Comparison of ENCODE assay signal across 19 cellular contexts in genomic region chr16:89174055-89174827, GRCh38. TPM values are rescaled to one million over a fixed set of nuclear protein-coding genes. Genes with fewer than 3 reads are reported as not detected.
DNase-seq lines count a peak whose midpoint lies in the region; ATAC-seq, FAIRE-seq and TF ChIP-seq lines count a peak whose summit lies in the region.
"Had no signal": no experiment of that assay in that cellular context is flagged by ENCODE, and none has a peak within 500 bp of the region (broad histone marks: within the 10 kb centered on the region; RNA-seq: fewer than 3 reads in every experiment).

No MANE protein-coding gene starts in this region.

- peak; percentile 51 for DNase-seq in DMS 273 (lab: John Stamatoyannopoulos, UW; ENCODE audit: unreplicated experiment)
- DNase-seq in DMS 273 treated with DMSO at 0.1 percent for 48 hours (lab: John Stamatoyannopoulos, UW) = no peak
- DNase-seq in K562 (ENCODE audit: extremely low read depth in 1 of 4, low spot score in 3 of 4) = peak in 1 of 4 experiments; percentile 26
- DNase-seq in neuronal stem cell (ENCODE audit: low spot score) = no peak
- DNase-seq in spleen = no peak
- DNase-seq: Caco-2; CD4-positive, alpha-beta T cell; DMS53; EL; H7; NCI-H1417; NCI-H187 treated with DMSO at 0.1 percent for 48 hours; NCI-H226 had no signal

- H2BK12ac ChIP-seq in neuronal stem cell (ENCODE audit: low read length) = peak overlapping the region; percentile 66

- H4K8ac ChIP-seq in neuronal stem cell (ENCODE audit: low read depth, low read length) = no peak overlapping the region

- POLR2A ChIA-PET in K562 (lab: Yijun Ruan, JAX) = interaction anchor here (0.7 to 1.6 kb wide), 5 partner anchors 9 to 464 kb away, joined by 3 to 6 read pairs (median 3); no protein-coding TSS in a partner anchor

- no peak overlapping the region for H3K4me2 ChIP-seq in K562 (ENCODE audit: insufficient read depth, low read length)
- H3K4me2 ChIP-seq in neuronal stem cell (ENCODE audit: insufficient read depth, low read length, poor library complexity, severe bottlenecking) = no peak overlapping the region

- H3K9ac ChIP-seq in K562 (ENCODE audit: insufficient read depth in 1 of 2, low read depth in 2 of 2, low read length in 2 of 2) = 0 out of 4 replicates have a peak overlapping the region, but pooled peaks of 1 of the 2 experiments have one; percentile 26
- peak overlapping the region; percentile 6 for H3K9ac ChIP-seq in neuronal stem cell (ENCODE audit: low read depth, low read length, poor library complexity)

- peak overlapping the region; percentile 59 for H3K18ac ChIP-seq in neuronal stem cell (ENCODE audit: low read length)

- H3K9me3 ChIP-seq in K562 (replicated peaks; ENCODE audit: control insufficient read depth, insufficient read depth, low read depth, low read length) (no peaks in the 10 kb centered on the region), neuronal stem cell (replicated peaks in 1 of 2; ENCODE audit: control insufficient read depth in 2 of 2, insufficient read depth in 1 of 2, low read depth in 1 of 2, low read length in 2 of 2) (no peaks in the 10 kb centered on the region), spleen (no peaks in the 10 kb centered on the region)
- H3K9me3 ChIP-seq: Caco-2, SJSA1 had no signal

- ATAC-seq in K562 (no peak), HG02759 (IDR thresholded peaks at IDR 0.05; ENCODE audit: unreplicated experiment) (no peak), GM21619 (IDR thresholded peaks at IDR 0.05; ENCODE audit: unreplicated experiment) (no peak), HG03354 (IDR thresholded peaks at IDR 0.05; ENCODE audit: poor library complexity, severe bottlenecking, unreplicated experiment) (no peak)

- H2AFZ ChIP-seq in K562 (ENCODE audit: low read depth, low read length) (no peak overlapping the region), neuronal stem cell (ENCODE audit: low read length) (no peak overlapping the region)

- peak overlapping the region; percentile 94 for H2AK5ac ChIP-seq in neuronal stem cell (ENCODE audit: low read depth, low read length)

- peak overlapping the region; percentile 1 for H2BK120ac ChIP-seq in neuronal stem cell (ENCODE audit: low read depth, low read length)

- H3K23ac ChIP-seq in neuronal stem cell (ENCODE audit: low read depth, low read length, poor library complexity) = peak overlapping the region; percentile 20

- no peaks in the 10 kb centered on the region for H3K79me2 ChIP-seq in K562 (ENCODE audit: control insufficient read depth, insufficient read depth, low read length)

- no peak overlapping the region for H3K4me3 ChIP-seq in K562
- no peak overlapping the region for H3K4me3 ChIP-seq in neuronal stem cell (ENCODE audit: low read length in 2 of 2)
- H3K4me3 ChIP-seq in spleen = no peak overlapping the region
- H3K4me3 ChIP-seq: SJSA1 had no signal

- H3K36me3 ChIP-seq in K562 (ENCODE audit: control insufficient read depth, insufficient read depth, low read length) (no peaks in the 10 kb centered on the region), neuronal stem cell (replicated peaks in 1 of 2; ENCODE audit: control insufficient read depth in 2 of 2, insufficient read depth in 2 of 2, low read length in 2 of 2) (no peaks in the 10 kb centered on the region), spleen (no peaks in the 10 kb centered on the region)
- H3K36me3 ChIP-seq: SJSA1 had no signal

- no peak overlapping the region for H3K27ac ChIP-seq in K562 (ENCODE audit: extremely low read depth, low read depth, low read length)
- no peak overlapping the region for H3K27ac ChIP-seq in neuronal stem cell (replicated peaks; ENCODE audit: low read length)
- H3K27ac ChIP-seq in spleen = peak overlapping the region in 5 of 8 donors; percentile 21 to 64 (median 49)
- H3K27ac ChIP-seq: 22Rv1, SJSA1 had no signal

- intact Hi-C loops in K562 (cut with micrococcal nuclease) = no loop called here
- intact Hi-C loops in spleen (cut with DNase I; ENCODE audit: low total_unique reads) = no loop called here

- H4K91ac ChIP-seq in neuronal stem cell (ENCODE audit: low read depth, low read length, poor library complexity) = no peak overlapping the region

- H2BK15ac ChIP-seq in neuronal stem cell (ENCODE audit: low read length) = peak overlapping the region; percentile 89

- no peaks in the 10 kb centered on the region for H3K9me1 ChIP-seq in K562 (ENCODE audit: control insufficient read depth, insufficient read depth, low read length)

- no peaks in the 10 kb centered on the region for H3K79me1 ChIP-seq in neuronal stem cell (ENCODE audit: low read depth, low read length)

- in situ Hi-C loops in K562 (cut with MboI) = no loop called here

- peak overlapping the region; percentile 39 for H2BK5ac ChIP-seq in neuronal stem cell (ENCODE audit: low read length)

- no peak for TF ChIP-seq EP300 in K562 (IDR thresholded peaks at IDR 0.05; ENCODE audit: low read length)

- FAIRE-seq in K562 (lab: Jason Lieb, UNC) = peak; percentile 15
- FAIRE-seq: GM12891 had no signal

- WGBS in K562 (ENCODE audit: insufficient coverage, low coverage, missing lambda C conversion rate) = 10% methylated on average over 23 of the region's 23 CpGs
- no CpG with 5 or more reads among the region's 23 CpGs for WGBS in neuronal stem cell (ENCODE audit: extremely low coverage in 2 of 2, insufficient read length in 2 of 2, insufficient replicate concordance in 1 of 2), 2 donors
- 76 to 93% (median 83%) methylated on average over 8 to 23 of the region's 23 CpGs for WGBS in spleen, 5 donors

- TF ChIP-seq CTCF in K562 (IDR thresholded peaks at IDR 0.05 in 2 of 3, conservative IDR thresholded peaks at IDR 0.05 in 1 of 3; ENCODE audit: insufficient read depth in 2 of 3, low read depth in 1 of 3, low read length in 3 of 3) (no peak), spleen (IDR thresholded peaks at IDR 0.05 in 8 of 11, conservative IDR thresholded peaks at IDR 0.05 in 3 of 11) (no peak)

- H3K4me1 ChIP-seq in K562 (replicated peaks in 1 of 2; ENCODE audit: control insufficient read depth in 2 of 2, insufficient read depth in 2 of 2, low read length in 2 of 2) (peaks cover 10 to 91% of the 10 kb centered on the region in 2 experiments; a peak in 4 of 5 replicates), neuronal stem cell (ENCODE audit: control insufficient read depth in 2 of 2, insufficient read depth in 1 of 2, low read depth in 1 of 2, low read length in 2 of 2) (peaks cover 18 to 22% of the 10 kb centered on the region in 2 donors), spleen (peaks cover 6 to 57% (median 30%) of the 10 kb centered on the region in 6 donors)
- H3K4me1 ChIP-seq: SJSA1 had no signal

- no TSS peak for BruUV-seq in K562 (replicated peaks; lab: Mats Ljungman, UMichigan)

- H3K27me3 ChIP-seq in K562 (ENCODE audit: control insufficient read depth in 2 of 2, insufficient read depth in 2 of 2, low read length in 2 of 2) (peaks cover 0 to 34% of the 10 kb centered on the region in 2 experiments; a peak in 2 of 5 replicates), neuronal stem cell (ENCODE audit: control insufficient read depth in 3 of 3, insufficient read depth in 3 of 3, low read depth in 1 of 3, low read length in 3 of 3) (peaks cover 2 to 86% (median 16%) of the 10 kb centered on the region in 3 experiments), spleen (replicated peaks in 1 of 7) (peaks cover 0 to 74% (median 11%) of the 10 kb centered on the region in 7 donors)

- peaks cover 3% of the 10 kb centered on the region; the same call in 1 of the 2 replicates for H4K20me1 ChIP-seq in K562 (replicated peaks; ENCODE audit: control insufficient read depth, insufficient read depth, low read length)

- CTCF ChIA-PET in K562 (lab: Yijun Ruan, JAX; ENCODE audit: low intra/inter-chr PET ratio) = no interaction called here

- no peak for TF ChIP-seq RAD21 in K562 (CRISPR knock-in tag; conservative IDR thresholded peaks at IDR 0.05 in 1 of 2, IDR thresholded peaks at IDR 0.05 in 1 of 2)

- H3K4ac ChIP-seq in neuronal stem cell (ENCODE audit: low read length) = no peak overlapping the region

- TF ChIP-seq POLR2A in K562 (conservative IDR thresholded peaks at IDR 0.05) (no peak), spleen (IDR thresholded peaks at IDR 0.05) (no peak)

- peak overlapping the region; percentile 82 for H3K14ac ChIP-seq in neuronal stem cell (ENCODE audit: low read length)

RNA-seq across cellular contexts. Expression of gene CDH15, which starts 2.7 kb away (rescaled TPM):
- total RNA-seq in K562 (2011; cell fraction: chromatin; rRNA removed; ENCODE audit: low replicate concordance) = 0.37 TPM in 1 of 2 replicates, not detected in the other
- 0.33 TPM in 1 of 2 replicates, not detected in the other for total RNA-seq in K562 (2011; cell fraction: nucleolus; rRNA removed)
- total RNA-seq in K562 (2011; cell fraction: nucleoplasm; rRNA removed) = not detected in 2 replicates
- 0.16 and 0.18 TPM in 2 replicates for total RNA-seq in K562 (2014; rRNA removed)
- total RNA-seq in K562 (2014; rRNA removed; fragmentation: Illumina TruSeq; extraction: Trizol) = not detected in 2 replicates
- not detected in 2 replicates for total RNA-seq in K562 (2015; rRNA removed; fragmentation: Illumina TruSeq; extraction: Trizol)
- 0.07 and 0.11 TPM in 2 replicates for total RNA-seq in K562 (2021)
- 0.03 TPM in 1 of 2 replicates, not detected in the other for polyA plus RNA-seq in K562 (2011; rRNA removed)
- polyA plus RNA-seq in K562 (2011; cell fraction: cytosol; rRNA removed) = 0.03 and 0.12 TPM in 2 replicates
- polyA plus RNA-seq in K562 (2011; cell fraction: nucleus; rRNA removed) = 0.08 and 0.09 TPM in 2 replicates
- 0.11 and 0.12 TPM in 2 replicates for polyA plus RNA-seq in K562 (2012)
- polyA plus RNA-seq in K562 (2014; fragmentation: Illumina TruSeq; extraction: Trizol) = not detected in 2 replicates
- not detected for polyA plus RNA-seq in K562 (2014; fragmentation: Nextera tagmentation; extraction: Ambion mirVana)
- polyA plus RNA-seq in K562 (2014; rRNA removed) = not detected in 2 replicates
- polyA minus RNA-seq in K562 (2011; rRNA and poly(A)+ RNA removed) = not detected in 2 replicates
- not detected in 2 replicates for polyA minus RNA-seq in K562 (2011; cell fraction: cytosol; rRNA and poly(A)+ RNA removed)
- not detected in 2 replicates for polyA minus RNA-seq in K562 (2011; cell fraction: nucleus; rRNA and poly(A)+ RNA removed)
- polyA plus RNA-seq in neuronal stem cell (2013, experiment 1 of 2) = 0.03 TPM
- polyA plus RNA-seq in neuronal stem cell (2013, experiment 2 of 2) = 0.03 TPM
- 1 to 10 TPM in 5 of 7 donors, under 1 TPM in 2; 0.74 to 7.4 (median 1.5) TPM for total RNA-seq in spleen
- polyA plus RNA-seq in spleen = 1 to 10 TPM in 1 of 3 donors, under 1 TPM in 2; 0.14 to 1.1 (median 0.57) TPM
- total RNA-seq: Caco-2; CD4-positive, alpha-beta T cell had no signal

RNA-seq across cellular contexts. Expression of gene SLC22A31, which starts 26.1 kb away (rescaled TPM):
- 1.7 and 10.2 TPM in 2 replicates for total RNA-seq in K562 (2011; cell fraction: chromatin; rRNA removed; ENCODE audit: low replicate concordance)
- total RNA-seq in K562 (2011; cell fraction: nucleolus; rRNA removed) = 8.4 and 9.0 TPM in 2 replicates
- 3.0 and 3.2 TPM in 2 replicates for total RNA-seq in K562 (2011; cell fraction: nucleoplasm; rRNA removed)
- total RNA-seq in K562 (2014; rRNA removed) (0.54 and 0.86 TPM in 2 replicates), K562 (2014; rRNA removed; fragmentation: Illumina TruSeq; extraction: Trizol) (not detected in 2 replicates), K562 (2015; rRNA removed; fragmentation: Illumina TruSeq; extraction: Trizol) (0.15 and 0.29 TPM in 2 replicates), K562 (2021) (1.1 and 1.3 TPM in 2 replicates), spleen (1 to 10 TPM in 6 of 7 donors, under 1 TPM in 1; 0.98 to 8.3 (median 4.9) TPM)
- polyA plus RNA-seq in K562 (2011; rRNA removed) (0.39 and 1.9 TPM in 2 replicates), K562 (2014; fragmentation: Illumina TruSeq; extraction: Trizol) (0.36 and 0.47 TPM in 2 replicates), K562 (2014; fragmentation: Nextera tagmentation; extraction: Ambion mirVana) (not detected), K562 (2014; rRNA removed) (2.2 and 2.4 TPM in 2 replicates), spleen (1 to 10 TPM; 1.1 to 5.6 (median 4.2) TPM)
- 0.94 and 0.97 TPM in 2 replicates for polyA plus RNA-seq in K562 (2011; cell fraction: cytosol; rRNA removed)
- polyA plus RNA-seq in K562 (2011; cell fraction: nucleus; rRNA removed) = 21.9 and 26.1 TPM in 2 replicates
- polyA plus RNA-seq in K562 (2012) = 0.74 and 1.7 TPM in 2 replicates
- polyA minus RNA-seq in K562 (2011; rRNA and poly(A)+ RNA removed) = not detected in 2 replicates
- polyA minus RNA-seq in K562 (2011; cell fraction: cytosol; rRNA and poly(A)+ RNA removed) = 0.76 TPM in 1 of 2 replicates, not detected in the other
- 1.9 and 3.9 TPM in 2 replicates for polyA minus RNA-seq in K562 (2011; cell fraction: nucleus; rRNA and poly(A)+ RNA removed)
- 0.67 TPM for polyA plus RNA-seq in neuronal stem cell (2013, experiment 1 of 2)
- polyA plus RNA-seq in neuronal stem cell (2013, experiment 2 of 2) = 0.97 TPM
- total RNA-seq: SJSA1 had no signal

RNA-seq across cellular contexts. Expression of gene ZNF778, which starts 43.3 kb away (rescaled TPM):
- 47.1 and 61.9 TPM in 2 replicates for total RNA-seq in K562 (2011; cell fraction: chromatin; rRNA removed; ENCODE audit: low replicate concordance)
- total RNA-seq in K562 (2011; cell fraction: nucleolus; rRNA removed) = 22.5 and 24.7 TPM in 2 replicates
- total RNA-seq in K562 (2011; cell fraction: nucleoplasm; rRNA removed) = 21.5 and 25.0 TPM in 2 replicates
- total RNA-seq in K562 (2014; rRNA removed) (18.3 and 26.8 TPM in 2 replicates), K562 (2014; rRNA removed; fragmentation: Illumina TruSeq; extraction: Trizol) (7.4 and 8.2 TPM in 2 replicates), K562 (2015; rRNA removed; fragmentation: Illumina TruSeq; extraction: Trizol) (6.4 and 7.5 TPM in 2 replicates), K562 (2021) (12.4 and 14.3 TPM in 2 replicates), spleen (10 to 100 TPM in 6 of 7 donors, 1 to 10 TPM in 1; 9.4 to 34.4 (median 12.9) TPM)
- polyA plus RNA-seq in K562 (2011; rRNA removed) (6.9 and 9.7 TPM in 2 replicates), K562 (2014; fragmentation: Illumina TruSeq; extraction: Trizol) (7.4 and 7.5 TPM in 2 replicates), K562 (2014; fragmentation: Nextera tagmentation; extraction: Ambion mirVana) (under 1 TPM; 0.70 to 0.80 TPM), K562 (2014; rRNA removed) (33.9 and 60.6 TPM in 2 replicates), spleen (1 to 10 TPM; 1.6 to 3.1 (median 1.8) TPM)
- 5.1 and 5.2 TPM in 2 replicates for polyA plus RNA-seq in K562 (2011; cell fraction: cytosol; rRNA removed)
- 12.6 and 18.5 TPM in 2 replicates for polyA plus RNA-seq in K562 (2011; cell fraction: nucleus; rRNA removed)
- polyA plus RNA-seq in K562 (2012) = 6.3 and 7.9 TPM in 2 replicates
- polyA minus RNA-seq in K562 (2011; rRNA and poly(A)+ RNA removed) = 16.9 and 19.1 TPM in 2 replicates
- polyA minus RNA-seq in K562 (2011; cell fraction: cytosol; rRNA and poly(A)+ RNA removed) = 7.0 and 9.8 TPM in 2 replicates
- 9.3 and 12.1 TPM in 2 replicates for polyA minus RNA-seq in K562 (2011; cell fraction: nucleus; rRNA and poly(A)+ RNA removed)
- polyA plus RNA-seq in neuronal stem cell (2013, experiment 1 of 2) = 7.7 TPM
- 8.7 TPM for polyA plus RNA-seq in neuronal stem cell (2013, experiment 2 of 2)

Comparison
In these comparisons a context has a peak if more than half of its experiments do, and no peak if none do; other contexts are left out.
1. H3K27ac ChIP-seq: peak in spleen (5 of 8); none in K562 (single experiment) and neuronal stem cell (single experiment).